In genomic region chr11:126303623-126304456, GRCh38 we compare ENCODE assay signal across 1 cellular context.
TF ChIP-seq lines count a peak whose summit lies in the region.

A gene with protein sequence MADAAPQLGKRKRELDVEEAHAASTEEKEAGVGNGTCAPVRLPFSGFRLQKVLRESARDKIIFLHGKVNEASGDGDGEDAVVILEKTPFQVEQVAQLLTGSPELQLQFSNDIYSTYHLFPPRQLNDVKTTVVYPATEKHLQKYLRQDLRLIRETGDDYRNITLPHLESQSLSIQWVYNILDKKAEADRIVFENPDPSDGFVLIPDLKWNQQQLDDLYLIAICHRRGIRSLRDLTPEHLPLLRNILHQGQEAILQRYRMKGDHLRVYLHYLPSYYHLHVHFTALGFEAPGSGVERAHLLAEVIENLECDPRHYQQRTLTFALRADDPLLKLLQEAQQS (plus strand): TSS chr11:126304060. CDS start chr11:126304081, 21 bp downstream.

TF ChIP-seq in HepG2, 621 proteins besides CTCF, POLR2A, EP300 and RAD21 (continued from another document and continues in another):
- TF ChIP-seq ATF4 (CRISPR knock-in tag; IDR thresholded peaks at IDR 0.05) (0 out of 4 replicates have a peak, but pooled peaks of 1 of the 2 experiments have one; percentile 64), RBFOX2 (IDR thresholded peaks at IDR 0.05; ENCODE audit: low read depth, low read length) (peak; percentile 99), RFX1 (IDR thresholded peaks at IDR 0.05) (no peak), FOSL1 (CRISPR knock-in tag; IDR thresholded peaks at IDR 0.05; ENCODE audit: borderline replicate concordance) (no peak), FOXM1 (CRISPR knock-in tag; IDR thresholded peaks at IDR 0.05) (peak; percentile 66; the same call in 1 of the 2 replicates), RAD51 (IDR thresholded peaks at IDR 0.05; ENCODE audit: borderline replicate concordance) (no peak), ATF7 (IDR thresholded peaks at IDR 0.05) (no peak), ATF7 (CRISPR knock-in tag; IDR thresholded peaks at IDR 0.05) (peak; percentile 56; the same call in 1 of the 2 replicates), SKI (IDR thresholded peaks at IDR 0.05; ENCODE audit: partially characterized antibody) (no peak), ZNF451 (CRISPR knock-in tag; IDR thresholded peaks at IDR 0.05) (peak; percentile 81), ZNF337 (CRISPR knock-in tag; IDR thresholded peaks at IDR 0.05; ENCODE audit: borderline replicate concordance, low read depth) (peak; percentile 85; the same call in 1 of the 2 replicates), ZNF550 (CRISPR knock-in tag; IDR thresholded peaks at IDR 0.05; ENCODE audit: borderline replicate concordance) (0 out of 2 replicates have a peak, but pooled peaks have one; percentile 77), ZNF569 (CRISPR knock-in tag; IDR thresholded peaks at IDR 0.05; ENCODE audit: borderline replicate concordance) (peak; percentile 71; the same call in 1 of the 2 replicates), ZNF720 (CRISPR knock-in tag; IDR thresholded peaks at IDR 0.05) (no peak), ZNF557 (CRISPR knock-in tag; IDR thresholded peaks at IDR 0.05) (peak; percentile 89; the same call in 1 of the 2 replicates), ZNF652 (CRISPR knock-in tag; IDR thresholded peaks at IDR 0.05; ENCODE audit: borderline replicate concordance, low read depth) (no peak), SNRNP70 (IDR thresholded peaks at IDR 0.05; ENCODE audit: low read depth, low read length) (no peak), GABPB1 (CRISPR knock-in tag; IDR thresholded peaks at IDR 0.05) (peak; percentile 84), SYNCRIP (IDR thresholded peaks at IDR 0.05; ENCODE audit: insufficient read depth, low read depth, low read length) (no peak), SSRP1 (CRISPR knock-in tag; IDR thresholded peaks at IDR 0.05) (0 out of 2 replicates have a peak, but pooled peaks have one; percentile 55), SP5 (CRISPR knock-in tag; IDR thresholded peaks at IDR 0.05; ENCODE audit: borderline replicate concordance, low read depth) (peak; percentile 60; the same call in 1 of the 2 replicates), SP1 (IDR thresholded peaks at IDR 0.05) (no peak), SP1 (CRISPR knock-in tag; IDR thresholded peaks at IDR 0.05) (peak; percentile 85), HHEX (CRISPR knock-in tag; IDR thresholded peaks at IDR 0.05) (no peak), TIGD3 (CRISPR knock-in tag; IDR thresholded peaks at IDR 0.05; ENCODE audit: borderline replicate concordance) (0 out of 2 replicates have a peak, but pooled peaks have one; percentile 88), FOXK1 (CRISPR knock-in tag; IDR thresholded peaks at IDR 0.05; ENCODE audit: borderline replicate concordance, low read depth) (peak; percentile 76), SIN3A (IDR thresholded peaks at IDR 0.05; ENCODE audit: borderline replicate concordance, low read depth, low read length) (peak; percentile 80; the same call in 1 of the 2 replicates), NONO (IDR thresholded peaks at IDR 0.05) (no peak), NONO (CRISPR knock-in tag; conservative IDR thresholded peaks at IDR 0.05) (peak; percentile 96), YEATS4 (CRISPR knock-in tag; IDR thresholded peaks at IDR 0.05; ENCODE audit: borderline replicate concordance) (peak; percentile 91), TBX3 (IDR thresholded peaks at IDR 0.05; ENCODE audit: borderline replicate concordance) (no peak), NFE2L2 (IDR thresholded peaks at IDR 0.05; ENCODE audit: low read length) (no peak), ZZZ3 (CRISPR knock-in tag; IDR thresholded peaks at IDR 0.05; ENCODE audit: borderline replicate concordance) (peak; percentile 92; the same call in 1 of the 2 replicates), KDM5B (CRISPR knock-in tag; IDR thresholded peaks at IDR 0.05; ENCODE audit: borderline replicate concordance) (peak; percentile 98; the same call in 1 of the 2 replicates), KIAA2018 (CRISPR knock-in tag; IDR thresholded peaks at IDR 0.05; ENCODE audit: borderline replicate concordance) (no peak), ZNF317 (CRISPR knock-in tag; IDR thresholded peaks at IDR 0.05) (no peak; the same call in 1 of the 2 replicates), ZNF430 (CRISPR knock-in tag; IDR thresholded peaks at IDR 0.05) (peak; percentile 91)
- TF ChIP-seq, protein P1, sequence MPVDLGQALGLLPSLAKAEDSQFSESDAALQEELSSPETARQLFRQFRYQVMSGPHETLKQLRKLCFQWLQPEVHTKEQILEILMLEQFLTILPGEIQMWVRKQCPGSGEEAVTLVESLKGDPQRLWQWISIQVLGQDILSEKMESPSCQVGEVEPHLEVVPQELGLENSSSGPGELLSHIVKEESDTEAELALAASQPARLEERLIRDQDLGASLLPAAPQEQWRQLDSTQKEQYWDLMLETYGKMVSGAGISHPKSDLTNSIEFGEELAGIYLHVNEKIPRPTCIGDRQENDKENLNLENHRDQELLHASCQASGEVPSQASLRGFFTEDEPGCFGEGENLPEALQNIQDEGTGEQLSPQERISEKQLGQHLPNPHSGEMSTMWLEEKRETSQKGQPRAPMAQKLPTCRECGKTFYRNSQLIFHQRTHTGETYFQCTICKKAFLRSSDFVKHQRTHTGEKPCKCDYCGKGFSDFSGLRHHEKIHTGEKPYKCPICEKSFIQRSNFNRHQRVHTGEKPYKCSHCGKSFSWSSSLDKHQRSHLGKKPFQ (CRISPR knock-in tag; IDR thresholded peaks at IDR 0.05; ENCODE audit: insufficient replicate concordance) = no peak
- TF ChIP-seq, protein P2, sequence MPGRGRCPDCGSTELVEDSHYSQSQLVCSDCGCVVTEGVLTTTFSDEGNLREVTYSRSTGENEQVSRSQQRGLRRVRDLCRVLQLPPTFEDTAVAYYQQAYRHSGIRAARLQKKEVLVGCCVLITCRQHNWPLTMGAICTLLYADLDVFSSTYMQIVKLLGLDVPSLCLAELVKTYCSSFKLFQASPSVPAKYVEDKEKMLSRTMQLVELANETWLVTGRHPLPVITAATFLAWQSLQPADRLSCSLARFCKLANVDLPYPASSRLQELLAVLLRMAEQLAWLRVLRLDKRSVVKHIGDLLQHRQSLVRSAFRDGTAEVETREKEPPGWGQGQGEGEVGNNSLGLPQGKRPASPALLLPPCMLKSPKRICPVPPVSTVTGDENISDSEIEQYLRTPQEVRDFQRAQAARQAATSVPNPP (CRISPR knock-in tag; IDR thresholded peaks at IDR 0.05) = peak; percentile 94
- TF ChIP-seq, protein P3, sequence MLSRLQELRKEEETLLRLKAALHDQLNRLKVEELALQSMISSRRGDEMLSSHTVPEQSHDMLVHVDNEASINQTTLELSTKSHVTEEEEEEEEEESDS (CRISPR knock-in tag; IDR thresholded peaks at IDR 0.05; ENCODE audit: borderline replicate concordance) = no peak
- TF ChIP-seq, protein P4, sequence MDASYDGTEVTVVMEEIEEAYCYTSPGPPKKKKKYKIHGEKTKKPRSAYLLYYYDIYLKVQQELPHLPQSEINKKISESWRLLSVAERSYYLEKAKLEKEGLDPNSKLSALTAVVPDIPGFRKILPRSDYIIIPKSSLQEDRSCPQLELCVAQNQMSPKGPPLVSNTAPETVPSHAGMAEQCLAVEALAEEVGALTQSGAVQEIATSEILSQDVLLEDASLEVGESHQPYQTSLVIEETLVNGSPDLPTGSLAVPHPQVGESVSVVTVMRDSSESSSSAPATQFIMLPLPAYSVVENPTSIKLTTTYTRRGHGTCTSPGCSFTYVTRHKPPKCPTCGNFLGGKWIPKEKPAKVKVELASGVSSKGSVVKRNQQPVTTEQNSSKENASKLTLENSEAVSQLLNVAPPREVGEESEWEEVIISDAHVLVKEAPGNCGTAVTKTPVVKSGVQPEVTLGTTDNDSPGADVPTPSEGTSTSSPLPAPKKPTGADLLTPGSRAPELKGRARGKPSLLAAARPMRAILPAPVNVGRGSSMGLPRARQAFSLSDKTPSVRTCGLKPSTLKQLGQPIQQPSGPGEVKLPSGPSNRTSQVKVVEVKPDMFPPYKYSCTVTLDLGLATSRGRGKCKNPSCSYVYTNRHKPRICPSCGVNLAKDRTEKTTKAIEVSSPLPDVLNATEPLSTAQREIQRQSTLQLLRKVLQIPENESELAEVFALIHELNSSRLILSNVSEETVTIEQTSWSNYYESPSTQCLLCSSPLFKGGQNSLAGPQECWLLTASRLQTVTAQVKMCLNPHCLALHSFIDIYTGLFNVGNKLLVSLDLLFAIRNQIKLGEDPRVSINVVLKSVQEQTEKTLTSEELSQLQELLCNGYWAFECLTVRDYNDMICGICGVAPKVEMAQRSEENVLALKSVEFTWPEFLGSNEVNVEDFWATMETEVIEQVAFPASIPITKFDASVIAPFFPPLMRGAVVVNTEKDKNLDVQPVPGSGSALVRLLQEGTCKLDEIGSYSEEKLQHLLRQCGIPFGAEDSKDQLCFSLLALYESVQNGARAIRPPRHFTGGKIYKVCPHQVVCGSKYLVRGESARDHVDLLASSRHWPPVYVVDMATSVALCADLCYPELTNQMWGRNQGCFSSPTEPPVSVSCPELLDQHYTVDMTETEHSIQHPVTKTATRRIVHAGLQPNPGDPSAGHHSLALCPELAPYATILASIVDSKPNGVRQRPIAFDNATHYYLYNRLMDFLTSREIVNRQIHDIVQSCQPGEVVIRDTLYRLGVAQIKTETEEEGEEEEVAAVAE (CRISPR knock-in tag; IDR thresholded peaks at IDR 0.05; ENCODE audit: borderline replicate concordance) = no peak; the same call in 1 of the 2 replicates
